37 cellular contexts compared by ENCODE assay signal in the genomic region with DNA sequence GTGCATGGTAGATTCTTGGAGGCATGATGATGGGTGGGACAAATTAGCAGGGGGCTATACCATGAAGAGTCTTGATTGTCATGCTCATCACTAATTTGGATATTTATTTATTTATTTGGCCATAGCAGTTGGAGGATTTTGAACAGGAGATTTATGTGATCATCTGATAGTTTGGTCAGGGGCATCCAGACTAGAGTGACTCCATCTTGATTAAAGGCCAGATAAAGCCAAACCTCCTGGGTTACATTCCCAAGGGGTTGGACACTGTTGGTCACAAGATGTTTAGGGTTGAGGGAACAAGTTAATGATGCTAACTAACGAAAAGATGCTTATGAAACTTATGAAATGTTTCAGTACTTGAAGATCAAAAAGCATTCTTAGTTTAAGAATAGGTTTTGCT.
DNase-seq lines count a peak whose midpoint lies in the region; ATAC-seq, FAIRE-seq and TF ChIP-seq lines count a peak whose summit lies in the region.
"Had no signal": no experiment of that assay in that cellular context is flagged by ENCODE, and none has a peak within 500 bp of the region (broad histone marks: within the 10 kb centered on the region; RNA-seq: fewer than 3 reads in every experiment).

No MANE protein-coding gene starts in this region.

- peaks cover 20% of the 10 kb centered on the region for H3K79me2 ChIP-seq in MM.1S (ENCODE audit: low read length)
- no peaks in the 10 kb centered on the region for H3K79me2 ChIP-seq in GM12878 (ENCODE audit: control insufficient read depth, insufficient read depth, low read length)
- H3K79me2 ChIP-seq in K562 (ENCODE audit: control insufficient read depth, insufficient read depth, low read length) = peaks cover 4% of the 10 kb centered on the region; the same call in 1 of the 3 replicates

- H3K27me3 Mint-ChIP-seq in nephron progenitor cell (ENCODE audit: low read depth, poor library complexity) = peaks cover 4% of the 10 kb centered on the region
- H3K27me3 Mint-ChIP-seq: B cell; CD4-positive, alpha-beta memory T cell; CD4-positive, alpha-beta T cell; CD4-positive, CD25-positive, alpha-beta regulatory T cell; CD8-positive, alpha-beta memory T cell had no signal

- H3K27ac Mint-ChIP-seq in nephron progenitor cell = peak overlapping the region; percentile 38
- H3K27ac Mint-ChIP-seq: B cell; CD14-positive monocyte; CD4-positive, alpha-beta memory T cell; CD4-positive, alpha-beta T cell; CD4-positive, CD25-positive, alpha-beta regulatory T cell; CD8-positive, alpha-beta memory T cell; CD8-positive, alpha-beta T cell had no signal

- no peaks in the 10 kb centered on the region for H4K20me1 ChIP-seq in MM.1S (ENCODE audit: insufficient read depth, low read length)
- no peaks in the 10 kb centered on the region for H4K20me1 ChIP-seq in GM12878 (ENCODE audit: control insufficient read depth, insufficient read depth)
- H4K20me1 ChIP-seq in K562 (replicated peaks; ENCODE audit: control insufficient read depth, insufficient read depth, low read length) = no peaks in the 10 kb centered on the region
- H4K20me1 ChIP-seq: BLaER1; BLaER1 treated with 17β-estradiol and CSF1 and Interleukin-3, amounts not matched to agents 10 nM and 100 nM had no signal

- H3K4me3 ChIP-seq in MM.1S (ENCODE audit: low read length) (no peak overlapping the region), GM12878 (no peak overlapping the region), K562 (no peak overlapping the region), esophagus muscularis mucosa (no peak overlapping the region), lower leg skin (ENCODE audit: low read depth, poor library complexity, severe bottlenecking) (no peak overlapping the region)
- H3K4me3 ChIP-seq: A549; BLaER1; BLaER1 treated with 17β-estradiol and CSF1 and Interleukin-3, amounts not matched to agents 10 nM and 100 nM had no signal

- H3K4me3 Mint-ChIP-seq in nephron progenitor cell = no peak overlapping the region
- H3K4me3 Mint-ChIP-seq: B cell; CD14-positive monocyte; CD4-positive, alpha-beta memory T cell; CD4-positive, alpha-beta T cell; CD4-positive, CD25-positive, alpha-beta regulatory T cell; CD8-positive, alpha-beta memory T cell; CD8-positive, alpha-beta T cell had no signal

- H2AFZ ChIP-seq in MM.1S (ENCODE audit: low read length) = no peak overlapping the region
- no peak overlapping the region for H2AFZ ChIP-seq in GM12878 (ENCODE audit: control insufficient read depth, low read depth, low read length)
- no peak overlapping the region for H2AFZ ChIP-seq in K562 (ENCODE audit: low read depth, low read length)

- TF ChIP-seq CTCF in MM.1S (IDR thresholded peaks at IDR 0.05; ENCODE audit: low read length) = no peak
- TF ChIP-seq CTCF in GM12878 (IDR thresholded peaks at IDR 0.05 in 2 of 3, conservative IDR thresholded peaks at IDR 0.05 in 1 of 3; ENCODE audit: control insufficient read depth in 2 of 3, extremely low read depth in 1 of 3, insufficient read depth in 1 of 3, low read depth in 3 of 3, low read length in 3 of 3) = no peak
- TF ChIP-seq CTCF in K562 (IDR thresholded peaks at IDR 0.05 in 2 of 3, conservative IDR thresholded peaks at IDR 0.05 in 1 of 3; ENCODE audit: insufficient read depth in 2 of 3, low read depth in 1 of 3, low read length in 3 of 3) = no peak
- TF ChIP-seq CTCF in nephron progenitor cell (IDR thresholded peaks at IDR 0.05) = no peak
- no peak for TF ChIP-seq CTCF in esophagus muscularis mucosa (IDR thresholded peaks at IDR 0.05)
- no peak for TF ChIP-seq CTCF in lower leg skin (IDR thresholded peaks at IDR 0.05)

- intact Hi-C loops in GM12878 (cut with micrococcal nuclease; ENCODE audit: unreplicated experiment) = no loop called here
- intact Hi-C loops in K562 (cut with micrococcal nuclease) = no loop called here
- intact Hi-C loops in esophagus muscularis mucosa (cut with DNase I) = no loop called here
- intact Hi-C loops in lower leg skin (cut with DNase I; ENCODE audit: low total_unique reads) = no loop called here

- H3K9me2 ChIP-seq in MM.1S (replicated peaks; ENCODE audit: insufficient read depth, low read length) = no peaks in the 10 kb centered on the region

- H3K9ac ChIP-seq in MM.1S (ENCODE audit: low read length) (no peak overlapping the region), GM12878 (ENCODE audit: control insufficient read depth, insufficient read depth, low read length) (no peak overlapping the region), K562 (ENCODE audit: insufficient read depth in 1 of 2, low read depth in 2 of 2, low read length in 2 of 2) (no peak overlapping the region)
- H3K9ac ChIP-seq: BLaER1; BLaER1 treated with 17β-estradiol and CSF1 and Interleukin-3, amounts not matched to agents 10 nM and 100 nM had no signal

- no TSS peak for BruUV-seq in GM12878 (replicated peaks; lab: Mats Ljungman, UMichigan)
- no TSS peak for BruUV-seq in K562 (replicated peaks; lab: Mats Ljungman, UMichigan)

- TF ChIP-seq RAD21 in GM12878 (IDR thresholded peaks at IDR 0.05; ENCODE audit: insufficient read depth, low read depth, low read length) = no peak
- TF ChIP-seq RAD21 in K562 (CRISPR knock-in tag; conservative IDR thresholded peaks at IDR 0.05 in 1 of 2, IDR thresholded peaks at IDR 0.05 in 1 of 2) = no peak

- FAIRE-seq in GM12878 (lab: Jason Lieb, UNC) (no peak), K562 (lab: Jason Lieb, UNC) (peak; percentile 29), HTR-8/SVneo (lab: Jason Lieb, UNC) (no peak)
- FAIRE-seq: A204.1, A549, D721Med had no signal

- SMC1A ChIA-PET in GM12878 (lab: Charles Lee; ENCODE audit: uncharacterized antibody, unreplicated experiment) = interaction anchor here (0.6 kb wide), 1 partner anchor 89 kb away, joined by 3 read pairs; no protein-coding TSS in a partner anchor

- H3K4me2 ChIP-seq in MM.1S (ENCODE audit: low read depth, low read length) = no peak overlapping the region
- H3K4me2 ChIP-seq in GM12878 (ENCODE audit: control insufficient read depth, insufficient read depth) = no peak overlapping the region
- no peak overlapping the region for H3K4me2 ChIP-seq in K562 (ENCODE audit: insufficient read depth, low read length)
- H3K4me2 ChIP-seq: A549; BLaER1; BLaER1 treated with 17β-estradiol and CSF1 and Interleukin-3, amounts not matched to agents 10 nM and 100 nM had no signal

- peaks cover 8% of the 10 kb centered on the region for H3K4me1 ChIP-seq in MM.1S (ENCODE audit: low read length)
- H3K4me1 ChIP-seq in GM12878 (ENCODE audit: control insufficient read depth, insufficient read depth, low read length) = no peaks in the 10 kb centered on the region
- no peaks in the 10 kb centered on the region for H3K4me1 ChIP-seq in K562 (replicated peaks in 1 of 2; ENCODE audit: control insufficient read depth in 2 of 2, insufficient read depth in 2 of 2, low read length in 2 of 2)
- H3K4me1 ChIP-seq in esophagus muscularis mucosa = peaks cover 10 to 32% (median 22%) of the 10 kb centered on the region in 4 donors
- H3K4me1 ChIP-seq: BE2C, Caco-2 had no signal

- H3K9me3 ChIP-seq in MM.1S (replicated peaks; ENCODE audit: insufficient read depth, low read length) (no peaks in the 10 kb centered on the region), GM12878 (replicated peaks; ENCODE audit: control insufficient read depth, insufficient read depth, low read length) (no peaks in the 10 kb centered on the region), K562 (replicated peaks; ENCODE audit: control insufficient read depth, insufficient read depth, low read depth, low read length) (no peaks in the 10 kb centered on the region), esophagus muscularis mucosa (no peaks in the 10 kb centered on the region)
- H3K9me3 ChIP-seq: A549, BE2C, Caco-2 had no signal

- no peaks in the 10 kb centered on the region for H3F3A ChIP-seq in MM.1S (ENCODE audit: insufficient read depth, low read length)

- H3K27me3 ChIP-seq in MM.1S (replicated peaks; ENCODE audit: insufficient read depth, low read length) = no peaks in the 10 kb centered on the region
- H3K27me3 ChIP-seq in GM12878 (replicated peaks in 1 of 2; ENCODE audit: control insufficient read depth in 2 of 2, insufficient read depth in 2 of 2, low read length in 1 of 2) = no peaks in the 10 kb centered on the region
- no peaks in the 10 kb centered on the region for H3K27me3 ChIP-seq in K562 (ENCODE audit: control insufficient read depth in 2 of 2, insufficient read depth in 2 of 2, low read length in 2 of 2)
- no peaks in the 10 kb centered on the region for H3K27me3 ChIP-seq in esophagus muscularis mucosa
- H3K27me3 ChIP-seq: BE2C; BLaER1; BLaER1 treated with 17β-estradiol and CSF1 and Interleukin-3, amounts not matched to agents 10 nM and 100 nM had no signal

- DNase-seq in MM.1S (peak; percentile 11), GM12878 (ENCODE audit: low read depth, low spot score) (no peak), K562 (ENCODE audit: extremely low read depth in 1 of 4, low spot score in 3 of 4) (no peak), nephron progenitor cell (no peak), esophagus muscularis mucosa (ENCODE audit: extremely low spot score) (no peak), HTR-8/SVneo (ENCODE audit: insufficient read length, low spot score) (no peak), lower leg skin (ENCODE audit: low spot score in 2 of 2) (no peak)
- no peak for DNase-seq in activated T-cell treated with anti-CD3 and anti-CD28 coated beads, Interleukin-2, amount 50 U/mL, for 48 hours
- DNase-seq: 8988T; ACHN; AML-193; BE2C; C1 segment of cervical spinal cord; Caco-2; Calu3; CD4-positive, alpha-beta memory T cell; CD4-positive, alpha-beta T cell; CD4-positive, CD25-positive, alpha-beta regulatory T cell; CD8-positive, alpha-beta memory T cell; CD8-positive, alpha-beta T cell; COR-L47; DMS 273 treated with DMSO at 0.1 percent for 48 hours; DMS153; DMS53; DMS79; DMS79 treated with DMSO at 0.1 percent for 48 hours; DND-41; EL had no signal

- H3K36me3 Mint-ChIP-seq in nephron progenitor cell (ENCODE audit: low read depth) = peaks cover 30% of the 10 kb centered on the region
- H3K36me3 Mint-ChIP-seq: CD8-positive, alpha-beta T cell had no signal

- H3K27ac ChIP-seq in MM.1S (ENCODE audit: low read length) = no peak overlapping the region
- H3K27ac ChIP-seq in GM12878 (ENCODE audit: control insufficient read depth, insufficient read depth) = no peak overlapping the region
- H3K27ac ChIP-seq in K562 (ENCODE audit: extremely low read depth, low read depth, low read length) = no peak overlapping the region
- H3K27ac ChIP-seq in esophagus muscularis mucosa (replicated peaks in 1 of 4) = no peak overlapping the region
- H3K27ac ChIP-seq: 22Rv1; A549; BLaER1; BLaER1 treated with 17β-estradiol and CSF1 and Interleukin-3, amounts not matched to agents 10 nM and 100 nM; C4-2B had no signal

- POLR2A ChIA-PET in GM12878 (lab: Charles Lee) = no interaction called here
- POLR2A ChIA-PET in K562 (lab: Yijun Ruan, JAX) = no interaction called here

- CTCF ChIA-PET in GM12878 (lab: Yijun Ruan, JAX) = interaction anchor here (0.6 kb wide), 1 partner anchor 190 kb away, joined by 3 read pairs; no protein-coding TSS in a partner anchor
- CTCF ChIA-PET in K562 (lab: Yijun Ruan, JAX; ENCODE audit: low intra/inter-chr PET ratio) = no interaction called here

- in situ Hi-C loops in GM12878 (cut with MboI) (no loop called here), K562 (cut with MboI) (no loop called here)

- 0% methylated on average over 1 of the region's 1 CpG for WGBS in GM12878 (ENCODE audit: insufficient coverage, insufficient replicate concordance, low lambda C conversion rate, missing lambda C conversion rate)
- 62% methylated on average over 1 of the region's 1 CpG for WGBS in K562 (ENCODE audit: insufficient coverage, low coverage, missing lambda C conversion rate)
- WGBS in esophagus muscularis mucosa = 0% methylated on average over 1 of the region's 1 CpG
- 0% methylated on average over 1 of the region's 1 CpG for WGBS in lower leg skin, 2 donors

- peaks cover 29% of the 10 kb centered on the region for H3K9me3 Mint-ChIP-seq in nephron progenitor cell

- no peaks in the 10 kb centered on the region for H3K9me1 ChIP-seq in K562 (ENCODE audit: control insufficient read depth, insufficient read depth, low read length)

- no peaks in the 10 kb centered on the region for H3K36me3 ChIP-seq in MM.1S (replicated peaks; ENCODE audit: insufficient read depth, low read length)
- H3K36me3 ChIP-seq in GM12878 (ENCODE audit: control insufficient read depth in 2 of 2, insufficient read depth in 2 of 2, low read length in 1 of 2) = no peaks in the 10 kb centered on the region
- no peaks in the 10 kb centered on the region for H3K36me3 ChIP-seq in K562 (ENCODE audit: control insufficient read depth, insufficient read depth, low read length)
- H3K36me3 ChIP-seq in esophagus muscularis mucosa = peaks cover 0 to 8% (median 0%) of the 10 kb centered on the region in 4 donors
- H3K36me3 ChIP-seq: BE2C, BLaER1 had no signal

- TF ChIP-seq POLR2A in GM12878 (IDR thresholded peaks at IDR 0.05; ENCODE audit: low read depth, low read length) (no peak), K562 (conservative IDR thresholded peaks at IDR 0.05) (no peak), esophagus muscularis mucosa (IDR thresholded peaks at IDR 0.05; ENCODE audit: low read depth) (no peak), lower leg skin (IDR thresholded peaks at IDR 0.05) (no peak)

- RAD21 ChIA-PET in GM12878 (lab: Charles Lee; ENCODE audit: unreplicated experiment) = no interaction called here

- no peaks in the 10 kb centered on the region for H3K4me1 Mint-ChIP-seq in nephron progenitor cell
- H3K4me1 Mint-ChIP-seq: CD14-positive monocyte; CD4-positive, alpha-beta memory T cell; CD4-positive, CD25-positive, alpha-beta regulatory T cell; CD8-positive, alpha-beta memory T cell had no signal

- no peak for TF ChIP-seq EP300 in GM12878 (IDR thresholded peaks at IDR 0.05; ENCODE audit: borderline replicate concordance in 1 of 2, control insufficient read depth in 1 of 2, low read depth in 2 of 2, low read length in 2 of 2)
- no peak for TF ChIP-seq EP300 in K562 (IDR thresholded peaks at IDR 0.05; ENCODE audit: low read length)
- no peak for TF ChIP-seq EP300 in esophagus muscularis mucosa (IDR thresholded peaks at IDR 0.05)

- ATAC-seq in GM12878 (no peak), K562 (no peak)
- ATAC-seq: A549; CD8-positive, alpha-beta T cell had no signal
